ENCODE assay signal across 1 cellular context in the genomic region with DNA sequence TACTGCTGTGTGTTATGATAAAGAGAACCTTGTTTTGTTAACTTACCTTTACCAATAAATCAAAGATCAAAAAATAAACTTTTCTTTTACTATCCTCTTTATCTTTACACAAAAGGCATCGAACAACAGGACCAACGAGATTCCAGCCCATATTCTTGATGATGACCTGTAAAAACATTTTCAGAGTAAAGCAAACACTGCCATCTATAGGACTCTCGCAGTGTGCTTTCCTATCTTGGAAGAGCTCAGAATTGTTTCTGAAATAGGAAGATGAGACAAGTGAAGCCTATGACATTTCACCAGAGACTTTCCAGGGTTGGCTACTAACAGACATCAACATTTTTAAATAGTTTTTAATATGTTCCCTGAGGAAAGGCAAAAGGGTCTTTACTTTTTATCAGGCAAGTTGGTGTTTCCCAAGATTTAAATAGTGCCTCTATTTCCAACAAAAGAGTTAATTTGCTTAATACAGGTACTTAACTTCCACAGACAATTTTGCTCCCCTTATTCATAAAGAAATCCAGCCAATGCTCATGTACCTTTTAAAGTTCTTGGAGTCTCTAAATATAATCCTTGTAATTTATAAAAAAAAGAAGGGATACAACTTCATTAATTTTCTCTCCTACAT.
TF ChIP-seq lines count a peak whose summit lies in the region.

No MANE protein-coding gene starts in this region.

TF ChIP-seq in HCT116, 20 proteins besides CTCF, POLR2A, EP300 and RAD21 (continued from another document):
- no peak for TF ChIP-seq REST (IDR thresholded peaks at IDR 0.05; ENCODE audit: low read depth)
- no peak for TF ChIP-seq EZH2phosphoT487 (IDR thresholded peaks at IDR 0.05; ENCODE audit: borderline replicate concordance)
- TF ChIP-seq ZNF274 (IDR thresholded peaks at IDR 0.05; ENCODE audit: low read depth, low read length) = no peak
- TF ChIP-seq ZFX (IDR thresholded peaks at IDR 0.05) = no peak
- TF ChIP-seq SRF (IDR thresholded peaks at IDR 0.05; ENCODE audit: low read depth) = no peak
- no peak for TF ChIP-seq YY1 (IDR thresholded peaks at IDR 0.05; ENCODE audit: extremely low read depth, insufficient replicate concordance, low read depth, low read length)
- TF ChIP-seq, protein P1, sequence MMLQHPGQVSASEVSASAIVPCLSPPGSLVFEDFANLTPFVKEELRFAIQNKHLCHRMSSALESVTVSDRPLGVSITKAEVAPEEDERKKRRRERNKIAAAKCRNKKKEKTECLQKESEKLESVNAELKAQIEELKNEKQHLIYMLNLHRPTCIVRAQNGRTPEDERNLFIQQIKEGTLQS (IDR thresholded peaks at IDR 0.05) = no peak
- no peak for TF ChIP-seq JUND (IDR thresholded peaks at IDR 0.05)
- TF ChIP-seq CEBPB (IDR thresholded peaks at IDR 0.05; ENCODE audit: low read depth) = no peak
- TF ChIP-seq TCF7L2 (IDR thresholded peaks at IDR 0.05; ENCODE audit: borderline replicate concordance, extremely low read depth, insufficient read depth, insufficient read length) = no peak
- TF ChIP-seq CBX3 (IDR thresholded peaks at IDR 0.05; ENCODE audit: low read depth) = no peak
- no peak for TF ChIP-seq EZH2 (IDR thresholded peaks at IDR 0.05)
TF ChIP-seq in HCT116: peak in this region for 0.
